In the genomic region with DNA sequence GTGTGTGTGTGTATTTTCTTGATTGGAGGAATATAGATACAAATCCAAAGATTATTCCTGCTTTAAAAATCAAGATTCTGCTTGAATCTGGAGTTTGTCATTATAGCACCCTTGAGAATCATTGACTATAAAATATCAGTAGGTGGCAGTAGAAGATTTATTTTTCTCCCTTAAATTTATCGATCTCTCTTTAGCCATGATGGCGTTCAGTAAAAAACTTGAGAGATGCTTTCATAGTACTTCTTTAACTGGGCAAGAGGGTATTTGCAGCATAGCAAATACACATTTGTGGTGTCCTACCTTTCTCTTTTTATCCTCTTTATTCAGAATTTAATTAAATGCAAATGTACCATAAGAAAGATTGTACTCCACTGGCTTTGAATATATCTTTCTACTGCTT, we compare ENCODE assay signal across 9 cellular contexts.
A peak's percentile ranks its signal among the peaks of the same experiment; 100 is the strongest.
DNase-seq lines count a peak whose midpoint lies in the region; ATAC-seq and TF ChIP-seq lines count a peak whose summit lies in the region.
"Had no signal": no experiment of that assay in that cellular context is flagged by ENCODE, and none has a peak within 500 bp of the region (broad histone marks: within the 10 kb centered on the region; RNA-seq: fewer than 3 reads in every experiment).

No MANE protein-coding gene starts in this region.

- CTCF ChIA-PET in activated CD8-positive, alpha-beta T cell treated with anti-CD3 and anti-CD28 coated beads, Interleukin-2, amount 10 ng/mL, durations not matched to agents 7 days and 5 days (lab: Charles Lee), result interaction anchor here (0.8 to 5.6 kb wide), 13 partner anchors 9 to 552 kb away, joined by 3 to 36 read pairs (median 5); a partner anchor contains a TSS

- peak overlapping the region; percentile 37 for H3K4me2 ChIP-seq in hepatocyte

- H3K27me3 Mint-ChIP-seq in activated CD8-positive, alpha-beta T cell treated with anti-CD3 and anti-CD28 coated beads, Interleukin-2, amount 10 ng/mL, durations not matched to agents 7 days and 5 days (ENCODE audit: low read depth), result peaks cover 6% of the 10 kb centered on the region

- no peak for TF ChIP-seq EP300 in stomach (IDR thresholded peaks at IDR 0.05)

- TF ChIP-seq POLR2A in stomach (IDR thresholded peaks at IDR 0.05), result no peak

- H3K36me3 Mint-ChIP-seq in activated CD8-positive, alpha-beta T cell treated with anti-CD3 and anti-CD28 coated beads, Interleukin-2, amount 10 ng/mL, durations not matched to agents 7 days and 5 days (ENCODE audit: low read depth), result no peaks in the 10 kb centered on the region

- TF ChIP-seq CTCF in GM20000 (IDR thresholded peaks at IDR 0.05; ENCODE audit: extremely low read depth, missing control alignments) (peak; percentile 27), hepatocyte (IDR thresholded peaks at IDR 0.05; ENCODE audit: poor library complexity) (peak; percentile 67), stomach (IDR thresholded peaks at IDR 0.05) (peak in 4 of 7 experiments; percentile 22 to 48 (median 42))

- H3K79me2 ChIP-seq in hepatocyte, result no peaks in the 10 kb centered on the region

- no peak overlapping the region for H3K27ac Mint-ChIP-seq in activated CD8-positive, alpha-beta T cell treated with anti-CD3 and anti-CD28 coated beads, Interleukin-2, amount 10 ng/mL, durations not matched to agents 7 days and 5 days

- DNase-seq in CD1c-positive myeloid dendritic cell (ENCODE audit: extremely low spot score) (peak; percentile 56), GM20000 (ENCODE audit: low spot score) (peak; percentile 27), NCI-H146 treated with DMSO at 0.1 percent for 48 hours (lab: John Stamatoyannopoulos, UW; ENCODE audit: unreplicated experiment) (peak; percentile 16), hepatocyte (ENCODE audit: low spot score) (no peak), stomach (no peak), ureter (ENCODE audit: low spot score) (no peak), 8988T (no peak)
- DNase-seq in activated CD8-positive, alpha-beta T cell treated with anti-CD3 and anti-CD28 coated beads, Interleukin-2, amount 10 ng/mL, durations not matched to agents 7 days and 5 days, result no peak

- intact Hi-C loops in stomach (cut with DNase I; ENCODE audit: low total_unique reads), result no loop called here

- no peak overlapping the region for H2AFZ ChIP-seq in hepatocyte

- H3K9me3 ChIP-seq in hepatocyte (ENCODE audit: low read depth) (no peaks in the 10 kb centered on the region), stomach (no peaks in the 10 kb centered on the region)

- ATAC-seq in activated CD8-positive, alpha-beta T cell treated with anti-CD3 and anti-CD28 coated beads, Interleukin-2, amount 10 ng/mL, durations not matched to agents 7 days and 5 days, result peak; percentile 44

- H3K4me1 ChIP-seq in hepatocyte (ENCODE audit: insufficient read depth), result no peaks in the 10 kb centered on the region
- peaks cover 6 to 21% (median 11%) of the 10 kb centered on the region in 4 donors for H3K4me1 ChIP-seq in stomach

- H3K4me1 Mint-ChIP-seq in activated CD8-positive, alpha-beta T cell treated with anti-CD3 and anti-CD28 coated beads, Interleukin-2, amount 10 ng/mL, durations not matched to agents 7 days and 5 days (ENCODE audit: low read depth), result peaks cover 6% of the 10 kb centered on the region

- no peaks in the 10 kb centered on the region for H4K20me1 ChIP-seq in hepatocyte (ENCODE audit: insufficient read depth, poor library complexity, severe bottlenecking)

- POLR2A ChIA-PET in activated CD8-positive, alpha-beta T cell treated with anti-CD3 and anti-CD28 coated beads, Interleukin-2, amount 10 ng/mL, durations not matched to agents 7 days and 5 days (lab: Charles Lee), result no interaction called here

- H3K27ac ChIP-seq in hepatocyte, result peak overlapping the region; percentile 11
- H3K27ac ChIP-seq in stomach, result no peak overlapping the region
- H3K27ac ChIP-seq: HL-60 had no signal

- H3K9me2 ChIP-seq in hepatocyte (replicated peaks; ENCODE audit: insufficient read depth), result no peaks in the 10 kb centered on the region

- H3K4me3 ChIP-seq in hepatocyte (no peak overlapping the region), stomach (no peak overlapping the region)

- no peaks in the 10 kb centered on the region for H3K9me3 Mint-ChIP-seq in activated CD8-positive, alpha-beta T cell treated with anti-CD3 and anti-CD28 coated beads, Interleukin-2, amount 10 ng/mL, durations not matched to agents 7 days and 5 days (ENCODE audit: insufficient read depth)

- H3K36me3 ChIP-seq in hepatocyte (replicated peaks; ENCODE audit: insufficient read depth, low read depth) (no peaks in the 10 kb centered on the region), stomach (no peaks in the 10 kb centered on the region)

- H3K4me3 Mint-ChIP-seq in activated CD8-positive, alpha-beta T cell treated with anti-CD3 and anti-CD28 coated beads, Interleukin-2, amount 10 ng/mL, durations not matched to agents 7 days and 5 days, result no peak overlapping the region

- H3K27me3 ChIP-seq in hepatocyte (no peaks in the 10 kb centered on the region), stomach (no peaks in the 10 kb centered on the region)

- 13% methylated on average over 2 of the region's 2 CpGs for WGBS in hepatocyte (ENCODE audit: low lambda C conversion rate, missing lambda C conversion rate)
- 1 to 4% (median 3%) methylated on average over 2 of the region's 2 CpGs for WGBS in stomach, 5 donors

Comparison
In these comparisons a context has a peak if more than half of its experiments do, and no peak if none do; other contexts are left out.
1. DNase-seq: peak in CD1c-positive myeloid dendritic cell (single experiment), GM20000 (single experiment) and NCI-H146 treated with DMSO at 0.1 percent for 48 hours (single experiment); none in activated CD8-positive, alpha-beta T cell treated with anti-CD3 and anti-CD28 coated beads, Interleukin-2, amount 10 ng/mL, durations not matched to agents 7 days and 5 days (single experiment), hepatocyte (single experiment), stomach (single experiment), ureter (single experiment) and 8988T (single experiment).
2. Peak in every context shown above with its lines, with median percentiles within 50 percentile points of each other: CTCF ChIP-seq.